In the genomic region with DNA sequence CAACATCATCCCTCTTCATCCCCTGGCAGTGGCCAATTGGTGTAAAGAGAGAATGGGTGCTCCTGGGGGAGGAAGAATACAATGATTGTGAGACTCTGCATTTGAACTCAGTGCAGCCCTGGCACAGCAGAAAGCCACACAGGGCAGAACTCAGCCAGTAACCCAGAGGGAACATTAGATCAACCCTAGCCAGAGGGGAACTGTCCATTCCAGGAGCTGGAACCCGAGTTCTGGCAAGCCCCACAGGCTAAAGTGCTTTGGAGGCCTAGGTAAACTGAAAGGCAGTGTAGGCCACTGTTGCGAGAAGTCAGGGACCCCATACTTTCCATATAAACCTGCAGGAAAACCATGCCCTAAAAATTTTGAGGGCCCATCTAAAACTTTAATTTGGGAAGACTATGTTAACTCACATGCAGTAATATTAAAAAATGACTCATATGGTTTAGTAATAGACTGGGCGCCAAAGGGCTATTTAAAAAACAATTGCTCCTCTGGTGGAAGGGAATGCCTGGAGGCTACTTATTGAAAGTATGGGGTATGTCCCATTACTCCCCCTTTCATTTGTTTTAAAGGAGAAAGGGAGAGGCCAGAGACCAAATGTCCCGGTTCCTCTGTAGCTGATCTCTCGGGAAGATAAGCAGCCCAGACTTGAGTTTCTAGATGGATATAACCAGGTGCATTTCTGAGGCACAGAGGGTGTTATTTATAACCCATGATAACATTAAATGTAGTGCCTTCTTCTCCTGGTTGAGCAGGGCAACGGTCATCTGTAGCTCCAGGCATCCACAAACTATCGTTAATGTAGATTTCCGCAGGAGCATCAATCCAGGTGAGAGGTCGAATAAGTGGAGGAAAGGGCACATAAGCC, we compare ENCODE assay signal across 18 cellular contexts. TPM values are rescaled to one million over a fixed set of nuclear protein-coding genes. Genes with fewer than 3 reads are reported as not detected.
DNase-seq lines count a peak whose midpoint lies in the region; ATAC-seq lines count a peak whose summit lies in the region.
"Had no signal": no experiment of that assay in that cellular context is flagged by ENCODE, and none has a peak within 500 bp of the region (broad histone marks: within the 10 kb centered on the region; RNA-seq: fewer than 3 reads in every experiment).

No MANE protein-coding gene starts in this region.

- ATAC-seq in T-helper 17 cell (no peak), GM18858 (IDR thresholded peaks at IDR 0.05; ENCODE audit: unreplicated experiment) (no peak)
- ATAC-seq in stimulated activated effector memory CD8-positive, alpha-beta T cell treated with anti-CD3 and anti-CD28 coated beads, Interleukin-12 subunit alpha, Interleukin-12 subunit beta, amount 100 ng/mL, for 72 hours = no peak

- no peaks in the 10 kb centered on the region for H3K27me3 Mint-ChIP-seq in T-helper 2 cell treated with Interferon-gamma antibody and Interleukin-4, amounts not matched to agents 5 μg/mL and 100 μg/mL, for 36 hours (ENCODE audit: low read depth)
- no peaks in the 10 kb centered on the region for H3K27me3 Mint-ChIP-seq in T-helper 17 cell

- H3K36me3 Mint-ChIP-seq in T-helper 2 cell treated with Interferon-gamma antibody and Interleukin-4, amounts not matched to agents 5 μg/mL and 100 μg/mL, for 36 hours (ENCODE audit: low read depth) = peaks cover 6% of the 10 kb centered on the region
- H3K36me3 Mint-ChIP-seq in T-helper 17 cell (ENCODE audit: low read depth) = peaks cover 3% of the 10 kb centered on the region
- peaks cover 16% of the 10 kb centered on the region for H3K36me3 Mint-ChIP-seq in stimulated activated effector memory CD8-positive, alpha-beta T cell treated with anti-CD3 and anti-CD28 coated beads, Interleukin-12 subunit alpha, Interleukin-12 subunit beta, amount 100 ng/mL, for 72 hours

- no peaks in the 10 kb centered on the region for H3K9me3 Mint-ChIP-seq in T-helper 2 cell treated with Interferon-gamma antibody and Interleukin-4, amounts not matched to agents 5 μg/mL and 100 μg/mL, for 36 hours
- H3K9me3 Mint-ChIP-seq in stimulated activated effector memory CD8-positive, alpha-beta T cell treated with anti-CD3 and anti-CD28 coated beads, Interleukin-12 subunit alpha, Interleukin-12 subunit beta, amount 100 ng/mL, for 72 hours = no peaks in the 10 kb centered on the region

- H3K9me3 ChIP-seq in T-helper 17 cell (ENCODE audit: control insufficient read depth, low read length, poor library complexity, severe bottlenecking) = no peaks in the 10 kb centered on the region

- H3K4me3 Mint-ChIP-seq in T-helper 2 cell treated with Interferon-gamma antibody and Interleukin-4, amounts not matched to agents 5 μg/mL and 100 μg/mL, for 36 hours = no peak overlapping the region
- no peak overlapping the region for H3K4me3 Mint-ChIP-seq in T-helper 17 cell
- no peak overlapping the region for H3K4me3 Mint-ChIP-seq in stimulated activated effector memory CD8-positive, alpha-beta T cell treated with anti-CD3 and anti-CD28 coated beads, Interleukin-12 subunit alpha, Interleukin-12 subunit beta, amount 100 ng/mL, for 72 hours

- DNase-seq in T-helper 2 cell treated with Interferon-gamma antibody and Interleukin-4, amounts not matched to agents 5 μg/mL and 100 μg/mL, for 36 hours (ENCODE audit: low spot score) = no peak
- DNase-seq in T-helper 2 cell (no peak), T-helper 17 cell (no peak), myocyte (ENCODE audit: low read depth) (peak; percentile 71)
- no peak for DNase-seq in stimulated activated effector memory CD8-positive, alpha-beta T cell treated with anti-CD3 and anti-CD28 coated beads, Interleukin-12 subunit alpha, Interleukin-12 subunit beta, amount 100 ng/mL, for 72 hours (ENCODE audit: low spot score in 2 of 2)
- no peak for DNase-seq in activated CD4-positive, alpha-beta T cell treated with anti-CD3 and anti-CD28 coated beads, Interleukin-2, amount 50 U/mL, for 48 hours
- no peak for DNase-seq in activated naive CD4-positive, alpha-beta T cell treated with Interleukin-2 at 50 U/mL for 16 hours
- DNase-seq: AML-193, DMS79, H7, NCI-H1436, NCI-H1930, NCI-H226, NCI-H524, NCI-H82, OCI-M1, SHP77 had no signal

- peaks cover 6% of the 10 kb centered on the region for H3K4me1 Mint-ChIP-seq in T-helper 2 cell treated with Interferon-gamma antibody and Interleukin-4, amounts not matched to agents 5 μg/mL and 100 μg/mL, for 36 hours (ENCODE audit: low read depth)
- H3K4me1 Mint-ChIP-seq in T-helper 17 cell = peaks cover 9% of the 10 kb centered on the region
- H3K4me1 Mint-ChIP-seq in stimulated activated effector memory CD8-positive, alpha-beta T cell treated with anti-CD3 and anti-CD28 coated beads, Interleukin-12 subunit alpha, Interleukin-12 subunit beta, amount 100 ng/mL, for 72 hours = peaks cover 7% of the 10 kb centered on the region

- peak overlapping the region; percentile 2 for H3K27ac Mint-ChIP-seq in T-helper 2 cell treated with Interferon-gamma antibody and Interleukin-4, amounts not matched to agents 5 μg/mL and 100 μg/mL, for 36 hours
- H3K27ac Mint-ChIP-seq in T-helper 17 cell = peak overlapping the region; percentile 81
- H3K27ac Mint-ChIP-seq in stimulated activated effector memory CD8-positive, alpha-beta T cell treated with anti-CD3 and anti-CD28 coated beads, Interleukin-12 subunit alpha, Interleukin-12 subunit beta, amount 100 ng/mL, for 72 hours = peak overlapping the region; percentile 12

RNA-seq across cellular contexts. Expression of gene RAD51, which starts 5.8 kb away (rescaled TPM):
- total RNA-seq in T-helper 17 cell = 1 to 10 TPM; 1.5 to 2.0 TPM
- total RNA-seq in myocyte = 0.94 and 2.3 TPM in 2 replicates
- polyA plus RNA-seq in myocyte (2012) = 0.64 TPM

Comparison
In these comparisons a context has a peak if more than half of its experiments do, and no peak if none do; other contexts are left out.
1. H3K27ac Mint-ChIP-seq: peak in every context shown above with its lines; median percentile 81 in T-helper 17 cell; 12 in stimulated activated effector memory CD8-positive, alpha-beta T cell treated with anti-CD3 and anti-CD28 coated beads, Interleukin-12 subunit alpha, Interleukin-12 subunit beta, amount 100 ng/mL, for 72 hours; 2 in T-helper 2 cell treated with Interferon-gamma antibody and Interleukin-4, amounts not matched to agents 5 μg/mL and 100 μg/mL, for 36 hours.